Comparison of ENCODE assay signal across 14 cellular contexts in the genomic region with DNA sequence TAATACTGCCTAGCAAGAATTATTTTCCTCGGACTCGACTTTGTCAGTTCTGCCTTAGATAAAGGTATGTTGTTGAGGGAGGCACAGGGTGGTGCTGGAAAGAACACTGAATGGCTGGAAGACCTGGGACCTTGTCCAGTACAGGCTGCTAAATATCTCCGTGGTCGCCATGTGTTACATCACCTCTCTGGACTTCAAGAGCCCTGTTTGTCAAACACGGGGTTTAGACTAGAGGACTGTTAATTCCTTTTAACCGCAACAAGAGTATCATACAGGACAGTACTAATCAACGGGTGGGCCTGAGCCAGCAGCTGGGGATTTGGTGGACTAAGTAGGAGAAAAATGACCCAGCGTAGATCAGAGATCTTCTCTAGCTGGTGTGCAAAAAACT.
DNase-seq lines count a peak whose midpoint lies in the region; ATAC-seq and TF ChIP-seq lines count a peak whose summit lies in the region.
"Had no signal": no experiment of that assay in that cellular context is flagged by ENCODE, and none has a peak within 500 bp of the region (broad histone marks: within the 10 kb centered on the region; RNA-seq: fewer than 3 reads in every experiment).

No MANE protein-coding gene starts in this region.

- intact Hi-C loops in CD8-positive, alpha-beta T cell (cut with DNase I, micrococcal nuclease), result no loop called here

- peak; percentile 13 for TF ChIP-seq CTCF in DOHH2 (IDR thresholded peaks at IDR 0.05; ENCODE audit: low read depth, low read length, poor library complexity, severe bottlenecking)
- no peak for TF ChIP-seq CTCF in CD8-positive, alpha-beta T cell (IDR thresholded peaks at IDR 0.05)

- H3F3A ChIP-seq in DOHH2 (ENCODE audit: control insufficient read depth, insufficient read depth), result no peaks in the 10 kb centered on the region

- H3K9me3 Mint-ChIP-seq in CD8-positive, alpha-beta T cell, result no peaks in the 10 kb centered on the region
- H3K9me3 Mint-ChIP-seq: stimulated activated naive CD8-positive, alpha-beta T cell treated with anti-CD3 and anti-CD28 coated beads, Interleukin-15, Interleukin-2, amounts not matched to agents 100 ng/mL and 50 ng/mL, for 24 hours had no signal

- H3K4me1 Mint-ChIP-seq in CD8-positive, alpha-beta T cell (ENCODE audit: low read depth), result no peaks in the 10 kb centered on the region

- H3K27me3 ChIP-seq in DOHH2 (ENCODE audit: control insufficient read depth, low read length), result no peaks in the 10 kb centered on the region
- no peaks in the 10 kb centered on the region for H3K27me3 ChIP-seq in CD8-positive, alpha-beta T cell (ENCODE audit: insufficient read depth, low read length)

- DNase-seq in RPMI7951 (ENCODE audit: low read depth), result peak; percentile 13
- DNase-seq in fibroblast of peridontal ligament (ENCODE audit: extremely low read depth), result peak; percentile 45
- DNase-seq in myocyte (ENCODE audit: low read depth), result peak; percentile 88
- no peak for DNase-seq in cerebellar nuclear complex (lab: John Stamatoyannopoulos, UW)
- DNase-seq in CD8-positive, alpha-beta T cell, result no peak
- DNase-seq: activated T-cell treated with anti-CD3 and anti-CD28 coated beads for 4 hours, NCI-H1417 treated with DMSO at 0.1 percent for 48 hours had no signal

- no peak overlapping the region for H3K4me3 Mint-ChIP-seq in CD8-positive, alpha-beta T cell
- H3K4me3 Mint-ChIP-seq: activated naive CD8-positive, alpha-beta T cell; stimulated activated naive CD8-positive, alpha-beta T cell treated with anti-CD3 and anti-CD28 coated beads, Interleukin-15, Interleukin-2, amounts not matched to agents 100 ng/mL and 50 ng/mL, for 24 hours had no signal

- no peaks in the 10 kb centered on the region for H3K4me1 ChIP-seq in DOHH2 (ENCODE audit: control insufficient read depth, low read length)
- no peaks in the 10 kb centered on the region for H3K4me1 ChIP-seq in CD8-positive, alpha-beta T cell (ENCODE audit: insufficient read depth, low read length)

- H3K79me2 ChIP-seq in DOHH2 (ENCODE audit: control insufficient read depth, low read length), result no peaks in the 10 kb centered on the region

- no peak for ATAC-seq in CD8-positive, alpha-beta T cell
- ATAC-seq in HG03342 (IDR thresholded peaks at IDR 0.05; ENCODE audit: unreplicated experiment) (no peak), HG02763 (IDR thresholded peaks at IDR 0.05; ENCODE audit: unreplicated experiment) (no peak)

- no peaks in the 10 kb centered on the region for H3K9me3 ChIP-seq in DOHH2 (ENCODE audit: control insufficient read depth, insufficient read depth, low read length)
- no peaks in the 10 kb centered on the region for H3K9me3 ChIP-seq in CD8-positive, alpha-beta T cell (ENCODE audit: low read length)

- POLR2A ChIA-PET in CD8-positive, alpha-beta T cell (lab: Charles Lee), result no interaction called here

- no peak overlapping the region for H3K4me2 ChIP-seq in DOHH2 (ENCODE audit: low read length)

- H3K27ac Mint-ChIP-seq in CD8-positive, alpha-beta T cell, result no peak overlapping the region
- H3K27ac Mint-ChIP-seq: activated naive CD8-positive, alpha-beta T cell; stimulated activated naive CD8-positive, alpha-beta T cell treated with anti-CD3 and anti-CD28 coated beads, Interleukin-15, Interleukin-2, amounts not matched to agents 100 ng/mL and 50 ng/mL, for 24 hours had no signal

- H3K36me3 ChIP-seq in DOHH2 (ENCODE audit: control insufficient read depth, low read length), result no peaks in the 10 kb centered on the region
- no peaks in the 10 kb centered on the region for H3K36me3 ChIP-seq in CD8-positive, alpha-beta T cell (ENCODE audit: insufficient read depth, low read length)

- H3K27me3 Mint-ChIP-seq in CD8-positive, alpha-beta T cell (ENCODE audit: low read depth), result peaks cover 4% of the 10 kb centered on the region

- CTCF ChIA-PET in CD8-positive, alpha-beta T cell (lab: Charles Lee), result no interaction called here

- no peak overlapping the region for H3K4me3 ChIP-seq in DOHH2 (ENCODE audit: low read length)
- no peak overlapping the region for H3K4me3 ChIP-seq in CD8-positive, alpha-beta T cell (ENCODE audit: low read depth, low read length)

- H3K27ac ChIP-seq in DOHH2 (ENCODE audit: low read depth, low read length), result no peak overlapping the region
- H3K27ac ChIP-seq in CD8-positive, alpha-beta T cell (ENCODE audit: low read depth, low read length), result no peak overlapping the region
- H3K27ac ChIP-seq: epithelial cell of prostate, RWPE1 had no signal

- H3K36me3 Mint-ChIP-seq in CD8-positive, alpha-beta T cell, result no peaks in the 10 kb centered on the region
- H3K36me3 Mint-ChIP-seq: activated naive CD8-positive, alpha-beta T cell had no signal

- H4K20me1 ChIP-seq in DOHH2 (ENCODE audit: control insufficient read depth, insufficient read depth, low read depth, low read length), result no peaks in the 10 kb centered on the region

- H3K9me2 ChIP-seq in DOHH2 (replicated peaks; ENCODE audit: control insufficient read depth, low read length), result no peaks in the 10 kb centered on the region

Comparison
In these comparisons a context has a peak if more than half of its experiments do, and no peak if none do; other contexts are left out.
1. DNase-seq: peak in RPMI7951 (single experiment), fibroblast of peridontal ligament (single experiment) and myocyte (single experiment); none in cerebellar nuclear complex (0 of 2) and CD8-positive, alpha-beta T cell (0 of 7).